In genomic region chr12:10101042-10101579, GRCh38 we compare ENCODE assay signal across 2 cellular contexts.
TF ChIP-seq lines count a peak whose summit lies in the region.

No MANE protein-coding gene starts in this region.

TF ChIP-seq in HepG2, 621 proteins besides CTCF, POLR2A, EP300 and RAD21:
- TF ChIP-seq SIN3A (IDR thresholded peaks at IDR 0.05; ENCODE audit: borderline replicate concordance, low read depth, low read length), result no peak
- TF ChIP-seq SMAD9 (CRISPR knock-in tag; IDR thresholded peaks at IDR 0.05), result no peak
- no peak for TF ChIP-seq THAP8 (CRISPR knock-in tag; IDR thresholded peaks at IDR 0.05; ENCODE audit: borderline replicate concordance)

TF ChIP-seq in endothelial cell of umbilical vein, 7 proteins besides CTCF, POLR2A, EP300 and RAD21:
- no peak for TF ChIP-seq MAX (IDR thresholded peaks at IDR 0.05; ENCODE audit: insufficient read depth, insufficient read length)
- no peak for TF ChIP-seq EZH2 (IDR thresholded peaks at IDR 0.05; ENCODE audit: borderline replicate concordance, low read depth, low read length, severe bottlenecking)
- TF ChIP-seq POLR2AphosphoS5 (IDR thresholded peaks at IDR 0.05; ENCODE audit: insufficient read depth, low read depth, low read length), result no peak
- no peak for TF ChIP-seq GATA2 (IDR thresholded peaks at IDR 0.05; ENCODE audit: insufficient read depth, insufficient read length, low read depth, low read length)
- no peak for TF ChIP-seq MYC (IDR thresholded peaks at IDR 0.05; ENCODE audit: low read depth, low read length)
- no peak for TF ChIP-seq JUN (IDR thresholded peaks at IDR 0.05; ENCODE audit: borderline replicate concordance, insufficient read depth, insufficient read length, low read depth)
- TF ChIP-seq FOS (IDR thresholded peaks at IDR 0.05; ENCODE audit: borderline replicate concordance, insufficient read depth, low read length), result no peak
